27 cellular contexts compared by ENCODE assay signal in genomic region chr10:49499305-49499851, GRCh38.
"Had no signal": no experiment of that assay in that cellular context is flagged by ENCODE, and none has a peak within 500 bp of the region (broad histone marks: within the 10 kb centered on the region; RNA-seq: fewer than 3 reads in every experiment).

No MANE protein-coding gene starts in this region.

- H3K36me3 ChIP-seq: Peyer's patch, SJCRH30 had no signal

- H3K4me2 ChIP-seq: SK-N-SH had no signal

- H3K27me3 Mint-ChIP-seq: activated CD8-positive, alpha-beta memory T cell treated with anti-CD3 and anti-CD28 coated beads, Interleukin-2, amount 10 ng/mL, durations not matched to agents 7 days and 5 days; activated naive CD8-positive, alpha-beta T cell treated with anti-CD3 and anti-CD28 coated beads, Interleukin-2, amount 50 U/mL, for 24 hours; activated T-cell treated with anti-CD3 and anti-CD28 coated beads, Interleukin-2, amount 50 U/mL, for 24 hours had no signal

- H3K4me3 ChIP-seq: ascending aorta, body of pancreas, Peyer's patch, SJCRH30 had no signal

- ATAC-seq: activated CD4-positive, CD25-positive, alpha-beta regulatory T cell treated with anti-CD3 and anti-CD28 coated beads, Interleukin-2, amount 50 U/mL, for 24 hours; activated CD8-positive, alpha-beta memory T cell treated with anti-CD3 and anti-CD28 coated beads, Interleukin-2, amount 10 ng/mL, durations not matched to agents 7 days and 5 days; activated naive CD4-positive, alpha-beta T cell treated with anti-CD3 and anti-CD28 coated beads, Interleukin-2, amount 50 U/mL, for 72 hours; activated naive CD8-positive, alpha-beta T cell treated with anti-CD3 and anti-CD28 coated beads, Interleukin-2, amount 50 U/mL, for 24 hours; body of pancreas had no signal

- DNase-seq: activated CD4-positive, alpha-beta T cell treated with anti-CD3 and anti-CD28 coated beads for 4 hours; activated CD4-positive, alpha-beta T cell treated with anti-CD3 and anti-CD28 coated beads, Interleukin-2, amount 50 U/mL, for 48 hours; activated CD8-positive, alpha-beta memory T cell treated with anti-CD3 and anti-CD28 coated beads, Interleukin-2, amount 10 ng/mL, durations not matched to agents 7 days and 5 days; activated effector memory CD4-positive, alpha-beta T cell treated with anti-CD3 and anti-CD28 coated beads, Interleukin-2, amount 50 U/mL, for 16 hours; activated naive CD4-positive, alpha-beta T cell treated with Interleukin-2 at 50 U/mL for 16 hours; activated naive CD8-positive, alpha-beta T cell treated with anti-CD3 and anti-CD28 coated beads, Interleukin-2, amount 50 U/mL, for 24 hours; activated T-cell treated with anti-CD3 and anti-CD28 coated beads, Interleukin-2, amount 50 U/mL, for 24 hours; amniotic stem cell; body of pancreas; central memory CD4-positive, alpha-beta T cell; MM.1S; NCI-H146; NCI-H187 treated with DMSO at 0.1 percent for 48 hours; NCI-H2081 treated with DMSO at 0.1 percent for 48 hours; NCI-H446 treated with DMSO at 0.1 percent for 48 hours; NCI-H524 treated with DMSO at 0.1 percent for 48 hours; NCI-H774; Peyer's patch; Right ventricle myocardium superior; SJCRH30; SK-N-SH; T-helper 9 cell had no signal

- H3K9ac ChIP-seq: SK-N-SH had no signal

- H3K4me1 ChIP-seq: ascending aorta, body of pancreas, Peyer's patch, SJCRH30 had no signal

- H3K27ac Mint-ChIP-seq: activated CD8-positive, alpha-beta memory T cell treated with anti-CD3 and anti-CD28 coated beads, Interleukin-2, amount 10 ng/mL, durations not matched to agents 7 days and 5 days; activated naive CD4-positive, alpha-beta T cell treated with anti-CD3 and anti-CD28 coated beads, Interleukin-2, amount 50 U/mL, for 72 hours; activated naive CD8-positive, alpha-beta T cell treated with anti-CD3 and anti-CD28 coated beads, Interleukin-2, amount 50 U/mL, for 24 hours; activated T-cell treated with anti-CD3 and anti-CD28 coated beads, Interleukin-2, amount 50 U/mL, for 24 hours; activated T-helper 1 cell treated with anti-CD3 and anti-CD28 coated beads, Interleukin-12 subunit alpha, Interleukin-12 subunit beta, Interleukin-2, Interleukin-4 antibody, amounts not matched to agents 30 ng/mL and 10 ng/mL and 1 ng/mL, durations not matched to agents 14 hours and 24 hours and 36 hours had no signal

- H3K9me3 ChIP-seq: ascending aorta, body of pancreas, Peyer's patch, SJCRH30, SK-N-SH had no signal

- H3K4me3 Mint-ChIP-seq: activated CD8-positive, alpha-beta memory T cell treated with anti-CD3 and anti-CD28 coated beads, Interleukin-2, amount 10 ng/mL, durations not matched to agents 7 days and 5 days; activated naive CD8-positive, alpha-beta T cell treated with anti-CD3 and anti-CD28 coated beads, Interleukin-2, amount 50 U/mL, for 24 hours; activated T-cell treated with anti-CD3 and anti-CD28 coated beads, Interleukin-2, amount 50 U/mL, for 24 hours; activated T-helper 1 cell treated with anti-CD3 and anti-CD28 coated beads, Interleukin-12 subunit alpha, Interleukin-12 subunit beta, Interleukin-2, Interleukin-4 antibody, amounts not matched to agents 30 ng/mL and 10 ng/mL and 1 ng/mL, durations not matched to agents 14 hours and 24 hours and 36 hours had no signal

- H3K9me3 Mint-ChIP-seq: activated naive CD4-positive, alpha-beta T cell treated with anti-CD3 and anti-CD28 coated beads, Interleukin-2, amount 50 U/mL, for 72 hours; activated naive CD8-positive, alpha-beta T cell treated with anti-CD3 and anti-CD28 coated beads, Interleukin-2, amount 50 U/mL, for 24 hours; activated T-cell treated with anti-CD3 and anti-CD28 coated beads, Interleukin-2, amount 50 U/mL, for 24 hours; activated T-helper 1 cell treated with anti-CD3 and anti-CD28 coated beads, Interleukin-12 subunit alpha, Interleukin-12 subunit beta, Interleukin-2, Interleukin-4 antibody, amounts not matched to agents 30 ng/mL and 10 ng/mL and 1 ng/mL, durations not matched to agents 14 hours and 24 hours and 36 hours had no signal

- H3K9me2 ChIP-seq: SK-N-SH had no signal

- H3K27me3 ChIP-seq: ascending aorta, body of pancreas, Peyer's patch, SJCRH30 had no signal

- H3K27ac ChIP-seq: ascending aorta, body of pancreas, Peyer's patch, RWPE1, SJCRH30 had no signal

- H3K4me1 Mint-ChIP-seq: activated naive CD8-positive, alpha-beta T cell treated with anti-CD3 and anti-CD28 coated beads, Interleukin-2, amount 50 U/mL, for 24 hours had no signal
